21 cellular contexts compared by ENCODE assay signal in genomic region chr4:38829237-38829636, GRCh38. TPM values are rescaled to one million over a fixed set of nuclear protein-coding genes. Genes with fewer than 3 reads are reported as not detected.
DNase-seq lines count a peak whose midpoint lies in the region; ATAC-seq and TF ChIP-seq lines count a peak whose summit lies in the region.
"Had no signal": no experiment of that assay in that cellular context is flagged by ENCODE, and none has a peak within 500 bp of the region (broad histone marks: within the 10 kb centered on the region; RNA-seq: fewer than 3 reads in every experiment).

No MANE protein-coding gene starts in this region.

- no peaks in the 10 kb centered on the region for H4K20me1 ChIP-seq in Karpas-422 (ENCODE audit: insufficient read depth, low read depth, low read length)
- no peaks in the 10 kb centered on the region for H4K20me1 ChIP-seq in osteoblast (ENCODE audit: insufficient read depth, low read length)
- H4K20me1 ChIP-seq: BLaER1 had no signal

- ATAC-seq in left colon = peak; percentile 17
- ATAC-seq in GM19463 (IDR thresholded peaks at IDR 0.05; ENCODE audit: unreplicated experiment) = no peak
- ATAC-seq: CD8-positive, alpha-beta T cell; GM12878 had no signal

- DNase-seq in COLO829 (ENCODE audit: low spot score) (peak; percentile 71), Karpas-422 (no peak), left colon (no peak), NCI-H1930 (lab: John Stamatoyannopoulos, UW) (no peak), osteoblast (ENCODE audit: insufficient read length, low spot score, missing footprints) (no peak)
- DNase-seq: CD4-positive, CD25-positive, alpha-beta regulatory T cell; CD8-positive, alpha-beta T cell; DMS 273 treated with DMSO at 0.1 percent for 48 hours; DMS79; EL; GDM1; GOT3; HFFc6 had no signal

- peaks cover 10% of the 10 kb centered on the region for H3K36me3 ChIP-seq in Karpas-422 (ENCODE audit: insufficient read depth, low read length)
- no peaks in the 10 kb centered on the region for H3K36me3 ChIP-seq in osteoblast (ENCODE audit: insufficient read depth, low read length)
- H3K36me3 ChIP-seq: BLaER1, HAP-1 had no signal

- no peak overlapping the region for H3K4me3 ChIP-seq in Karpas-422 (ENCODE audit: low read length)
- no peak overlapping the region for H3K4me3 ChIP-seq in osteoblast (ENCODE audit: insufficient read depth, low read length)
- H3K4me3 ChIP-seq: BLaER1, GM12878, HAP-1 had no signal

- no peak overlapping the region for H2AFZ ChIP-seq in Karpas-422 (ENCODE audit: low read length)
- no peak overlapping the region for H2AFZ ChIP-seq in osteoblast (ENCODE audit: low read length)

- H3K4me3 Mint-ChIP-seq in dendritic cell treated with granulocyte-macrophage colony-stimulating factor and Interleukin-4, amounts not matched to agents 40 ng/mL and 50 ng/mL, for 4 days = no peak overlapping the region
- H3K4me3 Mint-ChIP-seq: CD4-positive, CD25-positive, alpha-beta regulatory T cell; CD8-positive, alpha-beta T cell; HFFc6 had no signal

- peaks cover 65% of the 10 kb centered on the region for H3K36me3 Mint-ChIP-seq in dendritic cell treated with granulocyte-macrophage colony-stimulating factor and Interleukin-4, amounts not matched to agents 40 ng/mL and 50 ng/mL, for 4 days (ENCODE audit: low read depth)
- H3K36me3 Mint-ChIP-seq: CD8-positive, alpha-beta T cell had no signal

- H3K27me3 ChIP-seq in Karpas-422 (ENCODE audit: low read length) (no peaks in the 10 kb centered on the region), osteoblast (ENCODE audit: insufficient read depth, low read length) (no peaks in the 10 kb centered on the region)
- H3K27me3 ChIP-seq: BLaER1 had no signal

- H3K9me2 ChIP-seq in Karpas-422 (replicated peaks; ENCODE audit: insufficient read depth, low read length) = no peaks in the 10 kb centered on the region

- no peak overlapping the region for H3K4me2 ChIP-seq in Karpas-422 (ENCODE audit: low read depth, low read length, poor library complexity, severe bottlenecking)
- H3K4me2 ChIP-seq in osteoblast (ENCODE audit: insufficient read depth, low read length) = no peak overlapping the region
- H3K4me2 ChIP-seq: BLaER1 had no signal

- H3K9ac ChIP-seq in Karpas-422 (ENCODE audit: low read length) = no peak overlapping the region
- H3K9ac ChIP-seq: BLaER1 had no signal

- peaks cover 18% of the 10 kb centered on the region for H3K9me3 Mint-ChIP-seq in dendritic cell treated with granulocyte-macrophage colony-stimulating factor and Interleukin-4, amounts not matched to agents 40 ng/mL and 50 ng/mL, for 4 days
- H3K9me3 Mint-ChIP-seq: HFFc6 had no signal

- H3K79me2 ChIP-seq in Karpas-422 (ENCODE audit: low read length) = peaks cover 61% of the 10 kb centered on the region
- H3K79me2 ChIP-seq in osteoblast (ENCODE audit: insufficient read depth, low read length) = no peaks in the 10 kb centered on the region

- H3K4me1 ChIP-seq in Karpas-422 (ENCODE audit: low read length) (peaks cover 29% of the 10 kb centered on the region), osteoblast (ENCODE audit: insufficient read depth, low read length) (no peaks in the 10 kb centered on the region)
- H3K4me1 ChIP-seq: BLaER1, HAP-1 had no signal

- no peak for TF ChIP-seq CTCF in osteoblast (IDR thresholded peaks at IDR 0.05; ENCODE audit: extremely low read depth, low read depth, low read length)

- no peaks in the 10 kb centered on the region for H3K9me3 ChIP-seq in Karpas-422 (ENCODE audit: low read length)
- H3K9me3 ChIP-seq in osteoblast (ENCODE audit: low read depth, low read length) = no peaks in the 10 kb centered on the region

- intact Hi-C loops in dendritic cell treated with granulocyte-macrophage colony-stimulating factor and Interleukin-4, amounts not matched to agents 40 ng/mL and 50 ng/mL, for 4 days (cut with micrococcal nuclease) = no loop called here
- intact Hi-C loops in left colon (cut with DNase I, micrococcal nuclease) = no loop called here

- H3K27ac ChIP-seq in Karpas-422 (ENCODE audit: low read length) = peak overlapping the region; percentile 13; the same call in 1 of the 2 replicates
- H3K27ac ChIP-seq in osteoblast (ENCODE audit: low read depth, low read length) = no peak overlapping the region
- H3K27ac ChIP-seq: BLaER1, C4-2B had no signal

- H3K27me3 Mint-ChIP-seq in dendritic cell treated with granulocyte-macrophage colony-stimulating factor and Interleukin-4, amounts not matched to agents 40 ng/mL and 50 ng/mL, for 4 days = no peaks in the 10 kb centered on the region
- H3K27me3 Mint-ChIP-seq: CD4-positive, CD25-positive, alpha-beta regulatory T cell had no signal

- peak overlapping the region; percentile 9 for H3K27ac Mint-ChIP-seq in dendritic cell treated with granulocyte-macrophage colony-stimulating factor and Interleukin-4, amounts not matched to agents 40 ng/mL and 50 ng/mL, for 4 days
- H3K27ac Mint-ChIP-seq: CD8-positive, alpha-beta T cell; HFFc6 had no signal

- H3K4me1 Mint-ChIP-seq in dendritic cell treated with granulocyte-macrophage colony-stimulating factor and Interleukin-4, amounts not matched to agents 40 ng/mL and 50 ng/mL, for 4 days (ENCODE audit: low read depth) = peaks cover 27% of the 10 kb centered on the region

RNA-seq across cellular contexts. Expression of gene TLR1, which starts 24.6 kb away (rescaled TPM):
- 36.0 and 103 TPM in 2 replicates for total RNA-seq in Karpas-422 (2014; rRNA removed; shearing (Covaris generic); ENCODE audit: low replicate concordance)
- total RNA-seq in left colon (1 to 10 TPM; 2.3 to 6.7 TPM), osteoblast (2.4 and 3.3 TPM in 2 replicates)

RNA-seq across cellular contexts. Expression of gene TLR6, which starts 27.4 kb away (rescaled TPM):
- total RNA-seq in Karpas-422 (2014; rRNA removed; shearing (Covaris generic); ENCODE audit: low replicate concordance) = 12.4 and 39.9 TPM in 2 replicates
- 1 to 10 TPM; 1.4 to 2.7 TPM for total RNA-seq in left colon
- 5.1 and 7.4 TPM in 2 replicates for total RNA-seq in osteoblast

RNA-seq across cellular contexts. Expression of gene FAM114A1, which starts 38.4 kb away (rescaled TPM):
- 1.6 and 4.1 TPM in 2 replicates for total RNA-seq in Karpas-422 (2014; rRNA removed; shearing (Covaris generic); ENCODE audit: low replicate concordance)
- total RNA-seq in left colon (10 to 100 TPM; 73.3 to 77.2 TPM), osteoblast (352 and 392 TPM in 2 replicates)
- total RNA-seq: CD4-positive, CD25-positive, alpha-beta regulatory T cell; CD8-positive, alpha-beta T cell had no signal

RNA-seq across cellular contexts. Expression of gene TLR10, which starts 46.4 kb away (rescaled TPM):
- total RNA-seq in Karpas-422 (2014; rRNA removed; shearing (Covaris generic); ENCODE audit: low replicate concordance) = 48.5 and 142 TPM in 2 replicates
- under 1 TPM; 0.21 to 0.70 TPM for total RNA-seq in left colon
- total RNA-seq in osteoblast = under 0.01 TPM in 1 of 2 replicates, not detected in the other
- total RNA-seq: A172, A673, HFFc6 had no signal

Comparison
In these comparisons a context has a peak if more than half of its experiments do, and no peak if none do; other contexts are left out.
1. RNA of gene FAM114A1, which starts 38.4 kb away (total RNA-seq): 352 to 392 TPM in osteoblast and 73.3 to 77.2 TPM in left colon; 1.6 to 4.1 TPM in Karpas-422; every median in the first group is over 10 times any median in the second.